Comparison of ENCODE assay signal across 17 cellular contexts in the genomic region with DNA sequence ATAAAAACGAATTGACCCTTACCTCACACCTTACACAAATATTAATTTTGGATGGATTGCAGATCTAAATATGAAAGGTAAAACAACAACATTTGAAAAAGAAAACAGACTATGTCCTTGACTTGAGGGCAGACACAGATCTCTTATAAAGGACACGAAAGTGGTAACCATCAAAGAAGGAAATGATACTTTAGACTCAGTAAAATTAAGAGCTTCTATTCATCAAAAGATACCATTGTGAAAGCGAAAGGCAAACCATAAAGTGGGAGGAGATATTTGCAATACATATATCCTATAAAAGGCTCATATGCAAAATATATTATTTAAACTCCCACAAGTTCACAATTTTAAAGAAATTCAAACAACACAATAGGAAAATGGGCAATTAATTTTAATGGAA. TPM values are rescaled to one million over a fixed set of nuclear protein-coding genes. Genes with fewer than 3 reads are reported as not detected.
A peak's percentile ranks its signal among the peaks of the same experiment; 100 is the strongest.
DNase-seq lines count a peak whose midpoint lies in the region; ATAC-seq lines count a peak whose summit lies in the region.
"Had no signal": no experiment of that assay in that cellular context is flagged by ENCODE, and none has a peak within 500 bp of the region (broad histone marks: within the 10 kb centered on the region; RNA-seq: fewer than 3 reads in every experiment).

No MANE protein-coding gene starts in this region.

- no peak overlapping the region for H3K27ac Mint-ChIP-seq in activated T-helper 1 cell treated with anti-CD3 and anti-CD28 coated beads, Interleukin-12 subunit alpha, Interleukin-12 subunit beta, Interleukin-2, Interleukin-4 antibody, amounts not matched to agents 30 ng/mL and 10 ng/mL and 1 ng/mL, durations not matched to agents 14 hours and 24 hours and 36 hours
- H3K27ac Mint-ChIP-seq: dendritic cell treated with granulocyte-macrophage colony-stimulating factor and Interleukin-4, amounts not matched to agents 40 ng/mL and 50 ng/mL, for 4 days; nephron had no signal

- DNase-seq in MV-4-11 (lab: John Stamatoyannopoulos, UW): peak; percentile 67
- DNase-seq in activated T-helper 1 cell treated with anti-CD3 and anti-CD28 coated beads, Interleukin-12 subunit alpha, Interleukin-12 subunit beta, Interleukin-2, Interleukin-4 antibody, amounts not matched to agents 30 ng/mL and 10 ng/mL and 1 ng/mL, durations not matched to agents 14 hours and 24 hours and 36 hours (ENCODE audit: low spot score): no peak
- DNase-seq in ecto neural progenitor cell (ENCODE audit: low spot score): no peak
- DNase-seq in nucleus accumbens (lab: John Stamatoyannopoulos, UW): no peak
- DNase-seq in globus pallidus (ENCODE audit: low spot score): no peak
- DNase-seq: activated CD4-positive, alpha-beta T cell treated with anti-CD3 and anti-CD28 coated beads, Interleukin-2, amount 50 U/mL, for 4 hours; adrenal gland; Caco-2; foreskin melanocyte; kidney glomerular epithelial cell; small intestine had no signal

- H3K36me3 Mint-ChIP-seq in activated T-helper 1 cell treated with anti-CD3 and anti-CD28 coated beads, Interleukin-12 subunit alpha, Interleukin-12 subunit beta, Interleukin-2, Interleukin-4 antibody, amounts not matched to agents 30 ng/mL and 10 ng/mL and 1 ng/mL, durations not matched to agents 14 hours and 24 hours and 36 hours (ENCODE audit: low read depth): no peaks in the 10 kb centered on the region

- ATAC-seq in GM18511 (IDR thresholded peaks at IDR 0.05; ENCODE audit: unreplicated experiment): peak; percentile 91
- peak; percentile 96 for ATAC-seq in GM19395 (IDR thresholded peaks at IDR 0.05; ENCODE audit: unreplicated experiment)
- peak; percentile 79 for ATAC-seq in HG02870 (IDR thresholded peaks at IDR 0.05; ENCODE audit: unreplicated experiment)

- H3K9me3 Mint-ChIP-seq in activated T-helper 1 cell treated with anti-CD3 and anti-CD28 coated beads, Interleukin-12 subunit alpha, Interleukin-12 subunit beta, Interleukin-2, Interleukin-4 antibody, amounts not matched to agents 30 ng/mL and 10 ng/mL and 1 ng/mL, durations not matched to agents 14 hours and 24 hours and 36 hours: no peaks in the 10 kb centered on the region
- H3K9me3 Mint-ChIP-seq: dendritic cell treated with granulocyte-macrophage colony-stimulating factor and Interleukin-4, amounts not matched to agents 40 ng/mL and 50 ng/mL, for 4 days; nephron had no signal

- intact Hi-C loops in activated T-helper 1 cell treated with anti-CD3 and anti-CD28 coated beads, Interleukin-12 subunit alpha, Interleukin-12 subunit beta, Interleukin-2, Interleukin-4 antibody, amounts not matched to agents 30 ng/mL and 10 ng/mL and 1 ng/mL, durations not matched to agents 14 hours and 24 hours and 36 hours (cut with micrococcal nuclease): no loop called here

- peaks cover 8% of the 10 kb centered on the region for H3K4me1 Mint-ChIP-seq in activated T-helper 1 cell treated with anti-CD3 and anti-CD28 coated beads, Interleukin-12 subunit alpha, Interleukin-12 subunit beta, Interleukin-2, Interleukin-4 antibody, amounts not matched to agents 30 ng/mL and 10 ng/mL and 1 ng/mL, durations not matched to agents 14 hours and 24 hours and 36 hours (ENCODE audit: low read depth)
- H3K4me1 Mint-ChIP-seq: nephron had no signal

- no peaks in the 10 kb centered on the region for H3K27me3 Mint-ChIP-seq in activated T-helper 1 cell treated with anti-CD3 and anti-CD28 coated beads, Interleukin-12 subunit alpha, Interleukin-12 subunit beta, Interleukin-2, Interleukin-4 antibody, amounts not matched to agents 30 ng/mL and 10 ng/mL and 1 ng/mL, durations not matched to agents 14 hours and 24 hours and 36 hours (ENCODE audit: insufficient read depth)

- H3K4me3 Mint-ChIP-seq in activated T-helper 1 cell treated with anti-CD3 and anti-CD28 coated beads, Interleukin-12 subunit alpha, Interleukin-12 subunit beta, Interleukin-2, Interleukin-4 antibody, amounts not matched to agents 30 ng/mL and 10 ng/mL and 1 ng/mL, durations not matched to agents 14 hours and 24 hours and 36 hours: no peak overlapping the region
- H3K4me3 Mint-ChIP-seq: dendritic cell treated with granulocyte-macrophage colony-stimulating factor and Interleukin-4, amounts not matched to agents 40 ng/mL and 50 ng/mL, for 4 days; nephron had no signal

RNA-seq across cellular contexts. Expression of a gene that starts 5.0 kb away (rescaled TPM):
- total RNA-seq in activated T-helper 1 cell treated with anti-CD3 and anti-CD28 coated beads, Interleukin-12 subunit alpha, Interleukin-12 subunit beta, Interleukin-2, Interleukin-4 antibody, amounts not matched to agents 30 ng/mL and 10 ng/mL and 1 ng/mL, durations not matched to agents 14 hours and 24 hours and 36 hours: not detected in 2 replicates
- total RNA-seq: SK-MEL-5 had no signal

RNA-seq across cellular contexts. Expression of a gene that starts 11.7 kb away (rescaled TPM):
- not detected in 2 replicates for total RNA-seq in activated T-helper 1 cell treated with anti-CD3 and anti-CD28 coated beads, Interleukin-12 subunit alpha, Interleukin-12 subunit beta, Interleukin-2, Interleukin-4 antibody, amounts not matched to agents 30 ng/mL and 10 ng/mL and 1 ng/mL, durations not matched to agents 14 hours and 24 hours and 36 hours
- total RNA-seq: Caco-2, SK-MEL-5 had no signal

RNA-seq across cellular contexts. Expression of a gene that starts 23.2 kb away (rescaled TPM):
- 3.1 and 3.4 TPM in 2 replicates for total RNA-seq in activated T-helper 1 cell treated with anti-CD3 and anti-CD28 coated beads, Interleukin-12 subunit alpha, Interleukin-12 subunit beta, Interleukin-2, Interleukin-4 antibody, amounts not matched to agents 30 ng/mL and 10 ng/mL and 1 ng/mL, durations not matched to agents 14 hours and 24 hours and 36 hours

RNA-seq across cellular contexts. Expression of a gene that starts 33.1 kb away (rescaled TPM):
- not detected in 2 replicates for total RNA-seq in activated T-helper 1 cell treated with anti-CD3 and anti-CD28 coated beads, Interleukin-12 subunit alpha, Interleukin-12 subunit beta, Interleukin-2, Interleukin-4 antibody, amounts not matched to agents 30 ng/mL and 10 ng/mL and 1 ng/mL, durations not matched to agents 14 hours and 24 hours and 36 hours
- total RNA-seq: Caco-2, SK-MEL-5 had no signal
